8 cellular contexts compared by ENCODE assay signal in the genomic region with DNA sequence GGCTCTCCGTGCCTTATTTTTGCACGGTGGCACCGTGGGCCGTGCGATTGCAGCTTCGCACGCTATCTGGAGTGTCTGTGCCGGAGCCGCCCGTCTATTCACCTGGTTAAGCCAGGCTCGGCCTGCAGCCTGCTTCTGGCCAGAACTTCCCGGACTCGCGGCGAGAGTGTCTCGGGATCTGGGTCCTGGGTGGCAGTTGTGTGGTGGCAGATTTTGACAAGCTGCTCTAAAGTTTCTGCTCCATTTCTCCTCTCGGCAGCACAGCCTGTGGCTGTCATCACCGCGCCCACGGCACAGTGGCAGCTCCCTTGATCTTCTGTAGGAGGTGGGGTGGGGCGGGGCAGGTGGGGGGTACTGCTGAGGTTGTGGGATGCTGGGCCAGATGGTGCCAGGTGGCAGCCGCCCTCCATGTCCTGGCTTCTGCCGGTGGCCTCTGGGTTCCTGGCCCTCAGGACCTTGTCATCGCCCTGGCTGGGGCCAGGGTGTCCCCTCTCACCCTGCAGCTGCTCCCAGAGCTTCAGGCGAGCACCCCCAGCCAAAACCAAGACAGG. TPM values are rescaled to one million over a fixed set of nuclear protein-coding genes. Genes with fewer than 3 reads are reported as not detected.
A peak's percentile ranks its signal among the peaks of the same experiment; 100 is the strongest.
DNase-seq lines count a peak whose midpoint lies in the region; ATAC-seq, FAIRE-seq and TF ChIP-seq lines count a peak whose summit lies in the region.

No MANE protein-coding gene starts in this region.

- no peak overlapping the region for H3K18ac ChIP-seq in IMR-90 (ENCODE audit: low read depth, low read length)

- H3K9me3 ChIP-seq in AG04450 (ENCODE audit: control insufficient read depth, insufficient read depth, low read length) (no peaks in the 10 kb centered on the region; the same call in 1 of the 2 replicates), IMR-90 (ENCODE audit: control insufficient read depth, insufficient read depth, low read length) (no peaks in the 10 kb centered on the region)

- H2BK20ac ChIP-seq in IMR-90 (ENCODE audit: low read depth, low read length): no peak overlapping the region

- H3K4ac ChIP-seq in IMR-90 (ENCODE audit: low read depth, low read length): peak overlapping the region; percentile 83

- peaks cover 14% of the 10 kb centered on the region for H3K4me1 Mint-ChIP-seq in activated T-cell treated with anti-CD3 and anti-CD28 coated beads, Interleukin-2, amount 50 U/mL, for 24 hours (ENCODE audit: low read depth)

- TF ChIP-seq POLR2A in IMR-90 (IDR thresholded peaks at IDR 0.05; ENCODE audit: low read depth, low read length) (no peak), GM12892 (IDR thresholded peaks at IDR 0.05; ENCODE audit: low read depth, low read length) (no peak)

- H2AFZ ChIP-seq in IMR-90 (replicated peaks; ENCODE audit: low read length, poor library complexity): peak overlapping the region; percentile 92

- H3K4me1 ChIP-seq in IMR-90 (ENCODE audit: control insufficient read depth, insufficient read depth, low read length): peaks cover 9% of the 10 kb centered on the region; the same call in 1 of the 2 replicates
- H3K4me1 ChIP-seq in rectal smooth muscle tissue (ENCODE audit: control insufficient read depth, insufficient read depth, low read length): peaks cover 5% of the 10 kb centered on the region

- peak overlapping the region; percentile 79 for H2AK9ac ChIP-seq in IMR-90 (replicated peaks; ENCODE audit: low read depth, low read length, poor library complexity)

- H3K27me3 Mint-ChIP-seq in activated T-cell treated with anti-CD3 and anti-CD28 coated beads, Interleukin-2, amount 50 U/mL, for 24 hours: peaks cover 48% of the 10 kb centered on the region

- WGBS in IMR-90 (ENCODE audit: extremely low coverage in 2 of 2, insufficient read length in 1 of 2), 2 experiments: 23% methylated on average over 17 of the region's 25 CpGs; no CpG with 5 or more reads in 1 of the 2 experiments

- POLR2A ChIA-PET in AG04450 (lab: Yijun Ruan, JAX): interaction anchor here (0.6 to 1.1 kb wide), 3 partner anchors 27 to 910 kb away, joined by 3 read pairs; no protein-coding TSS in a partner anchor
- POLR2A ChIA-PET in IMR-90 (lab: Charles Lee; ENCODE audit: unreplicated experiment): no interaction called here

- no peaks in the 10 kb centered on the region; the same call in 1 of the 2 replicates for H3K9me1 ChIP-seq in IMR-90 (ENCODE audit: insufficient read depth, low read length)

- TF ChIP-seq CTCF in AG04450 (IDR thresholded peaks at IDR 0.05; ENCODE audit: low read depth, low read length) (no peak), IMR-90 (conservative IDR thresholded peaks at IDR 0.05; ENCODE audit: low read depth, low read length) (no peak)

- DNase-seq in AG04450 (ENCODE audit: low read depth, low spot score): no peak
- no peak for DNase-seq in IMR-90
- peak; percentile 55 for DNase-seq in activated T-cell treated with anti-CD3 and anti-CD28 coated beads, Interleukin-2, amount 50 U/mL, for 24 hours
- peak in 41 of 42 donors; percentile 51 to 90 (median 77) for DNase-seq in head of caudate nucleus
- no peak for DNase-seq in RCC 7860 (ENCODE audit: low spot score)
- no peak for DNase-seq in GM12892 (ENCODE audit: insufficient read length)

- H4K91ac ChIP-seq in IMR-90 (ENCODE audit: insufficient read depth, low read depth, low read length): peak overlapping the region; percentile 61

- H2BK15ac ChIP-seq in IMR-90 (ENCODE audit: low read depth, low read length): no peak overlapping the region

- H3K4me2 ChIP-seq in IMR-90 (ENCODE audit: low read depth, low read length): peak overlapping the region; percentile 76

- no peak overlapping the region for H2BK120ac ChIP-seq in IMR-90 (ENCODE audit: low read depth, low read length)

- peak overlapping the region in 1 of 2 experiments; percentile 77; a peak in 3 of 4 replicates for H4K8ac ChIP-seq in IMR-90 (ENCODE audit: low read depth in 2 of 2, low read length in 2 of 2)

- FAIRE-seq in RCC 7860 (lab: Jason Lieb, UNC) (no peak), GM12892 (lab: Jason Lieb, UNC) (no peak)

- no peaks in the 10 kb centered on the region for H3K36me3 Mint-ChIP-seq in activated T-cell treated with anti-CD3 and anti-CD28 coated beads, Interleukin-2, amount 50 U/mL, for 24 hours (ENCODE audit: low read depth)

- no peak overlapping the region for H3K27ac Mint-ChIP-seq in activated T-cell treated with anti-CD3 and anti-CD28 coated beads, Interleukin-2, amount 50 U/mL, for 24 hours

- in situ Hi-C loops in IMR-90 (cut with MboI; ENCODE audit: low sequenced_read_pairs): loop anchor here (25.0 kb wide), 1 partner anchor 719 kb away; no protein-coding TSS in a partner anchor

- H2AK5ac ChIP-seq in IMR-90 (ENCODE audit: low read depth, low read length): peak overlapping the region; percentile 56; the same call in 1 of the 2 replicates

- no peaks in the 10 kb centered on the region for H3K27me3 ChIP-seq in AG04450 (ENCODE audit: control insufficient read depth, insufficient read depth, low read length)
- H3K27me3 ChIP-seq in IMR-90 (ENCODE audit: control insufficient read depth, insufficient read depth, low read length): no peaks in the 10 kb centered on the region; the same call in 1 of the 2 replicates
- H3K27me3 ChIP-seq in rectal smooth muscle tissue (ENCODE audit: control insufficient read depth, insufficient read depth, low read length): peaks cover 24% of the 10 kb centered on the region

- H3K14ac ChIP-seq in IMR-90 (replicated peaks; ENCODE audit: low read depth, low read length): no peak overlapping the region

- peak overlapping the region; percentile 73; the same call in 1 of the 2 replicates for H4K5ac ChIP-seq in IMR-90 (ENCODE audit: low read depth, low read length)

- H3K36me3 ChIP-seq in IMR-90 (ENCODE audit: control insufficient read depth, insufficient read depth, low read length) (no peaks in the 10 kb centered on the region), rectal smooth muscle tissue (ENCODE audit: control insufficient read depth, insufficient read depth, low read length) (no peaks in the 10 kb centered on the region)

- no peak overlapping the region for H2BK5ac ChIP-seq in IMR-90 (ENCODE audit: low read depth, low read length, poor library complexity, severe bottlenecking)

- CTCF ChIA-PET in AG04450 (lab: Charles Lee): interaction anchor here (0.7 to 1.9 kb wide), 8 partner anchors 22 to 1011 kb away, joined by 3 to 7 read pairs (median 4); a partner anchor contains a TSS
- CTCF ChIA-PET in IMR-90 (lab: Yijun Ruan, JAX): interaction anchor here (0.6 kb wide), 1 partner anchor 48 kb away, joined by 8 read pairs; no protein-coding TSS in a partner anchor

- no peak for TF ChIP-seq RAD21 in IMR-90 (IDR thresholded peaks at IDR 0.05; ENCODE audit: low read length)

- H3K79me1 ChIP-seq in IMR-90 (ENCODE audit: low read depth in 1 of 2, low read length in 2 of 2): peaks cover 0 to 13% of the 10 kb centered on the region in 2 experiments; a peak in 2 of 4 replicates

- peak overlapping the region; percentile 38; the same call in 1 of the 2 replicates for H3K23ac ChIP-seq in IMR-90 (ENCODE audit: low read depth, low read length)

- H3K4me3 ChIP-seq in AG04450 (ENCODE audit: low read depth, low read length): peak overlapping the region; percentile 76
- peak overlapping the region; percentile 38 for H3K4me3 ChIP-seq in IMR-90 (ENCODE audit: insufficient read depth, low read depth, low read length)
- peak overlapping the region; percentile 55 for H3K4me3 ChIP-seq in rectal smooth muscle tissue (ENCODE audit: low read length)

- ATAC-seq in IMR-90 (ENCODE audit: low read depth): peak; percentile 7
- ATAC-seq in GM19455 (IDR thresholded peaks at IDR 0.05; ENCODE audit: unreplicated experiment): no peak

- BruUV-seq in IMR-90 (replicated peaks; lab: Mats Ljungman, UMichigan): no TSS peak

- peak overlapping the region; percentile 60 for H3K4me3 Mint-ChIP-seq in activated T-cell treated with anti-CD3 and anti-CD28 coated beads, Interleukin-2, amount 50 U/mL, for 24 hours

- no peaks in the 10 kb centered on the region; the same call in 1 of the 2 replicates for H4K20me1 ChIP-seq in IMR-90 (ENCODE audit: insufficient read depth, low read length)

- H3K27ac ChIP-seq in AG04450 (ENCODE audit: low read depth, low read length): peak overlapping the region; percentile 73
- H3K27ac ChIP-seq in IMR-90 (ENCODE audit: insufficient read depth, low read length): peak overlapping the region; percentile 72
- peak overlapping the region; percentile 4 for H3K27ac ChIP-seq in rectal smooth muscle tissue (ENCODE audit: low read depth, low read length)

- dilution Hi-C loops in IMR-90 (cut with HindIII; ENCODE audit: low sequenced_read_pairs, unreplicated experiment): no loop called here

- H3K9me3 Mint-ChIP-seq in activated T-cell treated with anti-CD3 and anti-CD28 coated beads, Interleukin-2, amount 50 U/mL, for 24 hours: no peaks in the 10 kb centered on the region

- no peak overlapping the region for H3K56ac ChIP-seq in IMR-90 (ENCODE audit: extremely low read depth, insufficient read depth, low read length)

- H3K9ac ChIP-seq in IMR-90 (ENCODE audit: low read depth, low read length): no peak overlapping the region; the same call in 1 of the 2 replicates
- H3K9ac ChIP-seq in rectal smooth muscle tissue (ENCODE audit: low read length): no peak overlapping the region

- intact Hi-C loops in IMR-90 (cut with micrococcal nuclease): loop anchor here (5.0 to 10.0 kb wide), 3 partner anchors 66 to 171 kb away; no protein-coding TSS in a partner anchor
- intact Hi-C loops in head of caudate nucleus (cut with DNase I): no loop called here

TF ChIP-seq in IMR-90, 13 proteins besides CTCF, POLR2A, EP300 and RAD21 (continues in another document):
- TF ChIP-seq BHLHE40 (IDR thresholded peaks at IDR 0.05; ENCODE audit: low read depth, low read length): no peak
- no peak for TF ChIP-seq CHD1 (IDR thresholded peaks at IDR 0.05; ENCODE audit: low read depth, low read length)
- TF ChIP-seq MXI1 (IDR thresholded peaks at IDR 0.05; ENCODE audit: borderline replicate concordance, low read depth, low read length): no peak
- TF ChIP-seq, protein P1, sequence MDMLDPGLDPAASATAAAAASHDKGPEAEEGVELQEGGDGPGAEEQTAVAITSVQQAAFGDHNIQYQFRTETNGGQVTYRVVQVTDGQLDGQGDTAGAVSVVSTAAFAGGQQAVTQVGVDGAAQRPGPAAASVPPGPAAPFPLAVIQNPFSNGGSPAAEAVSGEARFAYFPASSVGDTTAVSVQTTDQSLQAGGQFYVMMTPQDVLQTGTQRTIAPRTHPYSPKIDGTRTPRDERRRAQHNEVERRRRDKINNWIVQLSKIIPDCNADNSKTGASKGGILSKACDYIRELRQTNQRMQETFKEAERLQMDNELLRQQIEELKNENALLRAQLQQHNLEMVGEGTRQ (IDR thresholded peaks at IDR 0.05; ENCODE audit: low read depth, low read length): no peak
- no peak for TF ChIP-seq MAZ (IDR thresholded peaks at IDR 0.05; ENCODE audit: borderline replicate concordance, low read depth, low read length)
- TF ChIP-seq CEBPB (IDR thresholded peaks at IDR 0.05; ENCODE audit: low read depth, low read length): no peak

RNA-seq across cellular contexts. Expression of a gene that starts 2.9 kb away (rescaled TPM):
- polyA plus RNA-seq in AG04450 (2011; rRNA removed): 9.9 and 13.2 TPM in 2 replicates
- 5.7 and 6.7 TPM in 2 replicates for polyA minus RNA-seq in AG04450 (2011; rRNA and poly(A)+ RNA removed)
- total RNA-seq in IMR-90 (2012; rRNA removed): 1.4 and 1.7 TPM in 2 replicates
- polyA plus RNA-seq in IMR-90 (2012; rRNA removed): 11.8 and 15.9 TPM in 2 replicates
- polyA plus RNA-seq in IMR-90 (2012; cell fraction: cytosol; rRNA removed): 11.7 and 17.3 TPM in 2 replicates
- 14.0 and 49.8 TPM in 2 replicates for polyA plus RNA-seq in IMR-90 (2012; cell fraction: nucleus; rRNA removed; ENCODE audit: low replicate concordance)
- not detected for polyA plus RNA-seq in GM12892 (2012; ENCODE audit: missing spikeins)

Comparison
In these comparisons a context has a peak if more than half of its experiments do, and no peak if none do; other contexts are left out.
1. DNase-seq: peak in activated T-cell treated with anti-CD3 and anti-CD28 coated beads, Interleukin-2, amount 50 U/mL, for 24 hours (single experiment) and head of caudate nucleus (41 of 42); none in AG04450 (single experiment), IMR-90 (single experiment), RCC 7860 (single experiment) and GM12892 (single experiment).
2. H3K27ac ChIP-seq: peak in every context shown above with its lines; median percentile 73 in AG04450; 72 in IMR-90; 4 in rectal smooth muscle tissue.
3. Peak in every context shown above with its lines, with median percentiles within 50 percentile points of each other: H3K4me3 ChIP-seq.